In the genomic region with DNA sequence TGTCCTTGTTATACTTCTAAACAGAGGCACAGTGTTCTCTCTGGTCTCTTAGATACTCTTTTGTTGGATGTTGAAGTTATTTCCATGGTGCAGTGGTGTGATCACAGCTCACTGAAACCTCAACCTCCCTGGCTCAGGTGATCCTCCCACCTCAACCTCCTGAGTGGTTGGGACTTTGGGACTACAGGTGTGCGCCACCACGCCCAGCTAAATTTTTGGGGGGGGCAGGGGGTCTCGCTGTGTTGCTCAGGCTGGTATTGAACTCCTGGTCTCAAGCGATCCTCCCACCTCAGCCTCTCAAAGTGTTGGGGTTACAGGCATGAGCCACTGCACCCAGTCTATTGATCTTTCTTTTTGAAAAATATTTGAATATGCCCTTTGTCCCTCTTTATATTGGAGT, we compare ENCODE assay signal across 18 cellular contexts. TPM values are rescaled to one million over a fixed set of nuclear protein-coding genes. Genes with fewer than 3 reads are reported as not detected.
DNase-seq lines count a peak whose midpoint lies in the region; ATAC-seq, FAIRE-seq and TF ChIP-seq lines count a peak whose summit lies in the region.
"Had no signal": no experiment of that assay in that cellular context is flagged by ENCODE, and none has a peak within 500 bp of the region (broad histone marks: within the 10 kb centered on the region; RNA-seq: fewer than 3 reads in every experiment).

No MANE protein-coding gene starts in this region.

- H3K4me3 Mint-ChIP-seq in endodermal cell = no peak overlapping the region
- H3K4me3 Mint-ChIP-seq in osteocyte (ENCODE audit: unreplicated experiment) = no peak overlapping the region
- H3K4me3 Mint-ChIP-seq: CD14-positive monocyte; CD8-positive, alpha-beta T cell; GM23338; H9; IgD-negative memory B cell had no signal

- no peak for TF ChIP-seq CTCF in K562 (IDR thresholded peaks at IDR 0.05 in 2 of 3, conservative IDR thresholded peaks at IDR 0.05 in 1 of 3; ENCODE audit: insufficient read depth in 2 of 3, low read depth in 1 of 3, low read length in 3 of 3)
- no peak for TF ChIP-seq CTCF in endodermal cell (conservative IDR thresholded peaks at IDR 0.05)
- no peak for TF ChIP-seq CTCF in osteocyte (IDR thresholded peaks at IDR 0.05)

- H3K4me3 ChIP-seq in K562 = no peak overlapping the region
- no peak overlapping the region for H3K4me3 ChIP-seq in endodermal cell (ENCODE audit: low read length)
- H3K4me3 ChIP-seq: A549, GM23338 had no signal

- intact Hi-C loops in K562 (cut with micrococcal nuclease) = no loop called here

- H4K20me1 ChIP-seq in K562 (replicated peaks; ENCODE audit: control insufficient read depth, insufficient read depth, low read length) = no peaks in the 10 kb centered on the region

- DNase-seq in K562 (ENCODE audit: extremely low read depth in 1 of 4, low spot score in 3 of 4) (no peak), endodermal cell (peak; percentile 20), osteocyte (ENCODE audit: extremely low spot score, unreplicated experiment) (peak; percentile 56), urothelium cell line (ENCODE audit: low spot score) (no peak), COLO668 (lab: John Stamatoyannopoulos, UW; ENCODE audit: unreplicated experiment) (no peak)
- DNase-seq in stimulated activated CD8-positive, alpha-beta memory T cell treated with anti-CD3 and anti-CD28 coated beads, Interleukin-4, amount 100 ng/mL, for 48 hours = no peak
- DNase-seq: BE2C; Caco-2; CD8-positive, alpha-beta T cell; DND-41; GDM1; H9 had no signal

- CTCF ChIA-PET in K562 (lab: Yijun Ruan, JAX; ENCODE audit: low intra/inter-chr PET ratio) = no interaction called here

- 73% methylated on average over 4 of the region's 4 CpGs for WGBS in K562 (ENCODE audit: insufficient coverage, low coverage, missing lambda C conversion rate)
- WGBS in endodermal cell (ENCODE audit: insufficient coverage in 1 of 2, insufficient read length in 1 of 2), 2 experiments = 85% methylated on average over 4 of the region's 4 CpGs; no CpG with 5 or more reads in 1 of the 2 experiments

- H3K4me2 ChIP-seq in K562 (ENCODE audit: insufficient read depth, low read length) = no peak overlapping the region
- H3K4me2 ChIP-seq: A549, GM23338 had no signal

- TF ChIP-seq EP300 in K562 (IDR thresholded peaks at IDR 0.05; ENCODE audit: low read length) = no peak

- H3K27ac ChIP-seq in K562 (ENCODE audit: extremely low read depth, low read depth, low read length) (no peak overlapping the region), endodermal cell (ENCODE audit: low read depth, low read length) (no peak overlapping the region)
- H3K27ac ChIP-seq: A549 had no signal

- H3K79me2 ChIP-seq in K562 (ENCODE audit: control insufficient read depth, insufficient read depth, low read length) = no peaks in the 10 kb centered on the region

- no TSS peak for BruUV-seq in K562 (replicated peaks; lab: Mats Ljungman, UMichigan)

- TF ChIP-seq RAD21 in K562 (CRISPR knock-in tag; conservative IDR thresholded peaks at IDR 0.05 in 1 of 2, IDR thresholded peaks at IDR 0.05 in 1 of 2) = no peak

- no peaks in the 10 kb centered on the region for H3K4me1 Mint-ChIP-seq in endodermal cell
- H3K4me1 Mint-ChIP-seq in osteocyte (ENCODE audit: unreplicated experiment) = peaks cover 8% of the 10 kb centered on the region

- H3K36me3 ChIP-seq in K562 (ENCODE audit: control insufficient read depth, insufficient read depth, low read length) (peaks cover 35% of the 10 kb centered on the region; the same call in 2 of the 3 replicates), endodermal cell (ENCODE audit: control insufficient read depth, insufficient read depth, low read length) (peaks cover 20% of the 10 kb centered on the region)

- H3K27me3 ChIP-seq in K562 (ENCODE audit: control insufficient read depth in 2 of 2, insufficient read depth in 2 of 2, low read length in 2 of 2) = no peaks in the 10 kb centered on the region
- no peaks in the 10 kb centered on the region for H3K27me3 ChIP-seq in endodermal cell (ENCODE audit: control insufficient read depth, insufficient read depth, low read length, poor library complexity, severe bottlenecking)
- H3K27me3 ChIP-seq: BE2C had no signal

- ATAC-seq in K562 (no peak), HG02885 (IDR thresholded peaks at IDR 0.05; ENCODE audit: poor library complexity, unreplicated experiment) (no peak)
- ATAC-seq: A549; CD8-positive, alpha-beta T cell; GM23338 had no signal

- POLR2A ChIA-PET in K562 (lab: Yijun Ruan, JAX) = interaction anchor here (0.6 to 8.9 kb wide), 7 partner anchors 10 to 677 kb away, joined by 3 to 84 read pairs (median 4); a partner anchor contains a TSS

- no peak overlapping the region for H3K9ac ChIP-seq in K562 (ENCODE audit: insufficient read depth in 1 of 2, low read depth in 2 of 2, low read length in 2 of 2)
- H3K9ac ChIP-seq in endodermal cell (ENCODE audit: extremely low read depth, low read length, poor library complexity, severe bottlenecking) = no peak overlapping the region

- H3K4me1 ChIP-seq in K562 (replicated peaks in 1 of 2; ENCODE audit: control insufficient read depth in 2 of 2, insufficient read depth in 2 of 2, low read length in 2 of 2) (peaks cover 8 to 9% of the 10 kb centered on the region in 2 experiments), endodermal cell (ENCODE audit: control insufficient read depth, insufficient read depth, low read length) (no peaks in the 10 kb centered on the region)
- H3K4me1 ChIP-seq: A549, BE2C, Caco-2 had no signal

- H3K27me3 Mint-ChIP-seq in endodermal cell (ENCODE audit: insufficient read depth) (no peaks in the 10 kb centered on the region), osteocyte (ENCODE audit: unreplicated experiment) (no peaks in the 10 kb centered on the region)
- H3K27me3 Mint-ChIP-seq: IgD-negative memory B cell had no signal

- H3K9me3 ChIP-seq in K562 (replicated peaks; ENCODE audit: control insufficient read depth, insufficient read depth, low read depth, low read length) (no peaks in the 10 kb centered on the region), endodermal cell (ENCODE audit: control insufficient read depth, low read length) (no peaks in the 10 kb centered on the region)
- H3K9me3 ChIP-seq: A549, BE2C, Caco-2 had no signal

- H3K9me1 ChIP-seq in K562 (ENCODE audit: control insufficient read depth, insufficient read depth, low read length) = peaks cover 3% of the 10 kb centered on the region

- no peak overlapping the region for H2AFZ ChIP-seq in K562 (ENCODE audit: low read depth, low read length)
- H2AFZ ChIP-seq: GM23338 had no signal

- H3K9me3 Mint-ChIP-seq in endodermal cell (no peaks in the 10 kb centered on the region), osteocyte (ENCODE audit: unreplicated experiment) (no peaks in the 10 kb centered on the region)
- H3K9me3 Mint-ChIP-seq: CD8-positive, alpha-beta T cell; GM23338; H9; IgD-negative memory B cell had no signal

- H3K27ac Mint-ChIP-seq in endodermal cell (no peak overlapping the region), osteocyte (ENCODE audit: unreplicated experiment) (no peak overlapping the region)
- H3K27ac Mint-ChIP-seq: CD14-positive monocyte; CD8-positive, alpha-beta T cell; GM23338; H9; IgD-negative memory B cell had no signal

- in situ Hi-C loops in K562 (cut with MboI) = loop anchor here (25.0 kb wide), 2 partner anchors 278 to 1872 kb away; a partner anchor contains a TSS

- H3K36me3 Mint-ChIP-seq in endodermal cell (ENCODE audit: low read depth) (peaks cover 35% of the 10 kb centered on the region), osteocyte (ENCODE audit: unreplicated experiment) (peaks cover 14% of the 10 kb centered on the region)

- no peak for TF ChIP-seq POLR2A in K562 (conservative IDR thresholded peaks at IDR 0.05)

- FAIRE-seq in K562 (lab: Jason Lieb, UNC) = no peak
- FAIRE-seq in urothelium cell line (lab: Jason Lieb, UNC) = peak; percentile 50
- FAIRE-seq: A549, GM12892 had no signal

RNA-seq across cellular contexts. Expression of a gene that starts 14.9 kb away (rescaled TPM):
- total RNA-seq in K562 (2011; cell fraction: chromatin; rRNA removed; ENCODE audit: low replicate concordance) = 36.8 and 68.2 TPM in 2 replicates
- 55.4 and 63.2 TPM in 2 replicates for total RNA-seq in K562 (2011; cell fraction: nucleolus; rRNA removed)
- 50.2 and 53.7 TPM in 2 replicates for total RNA-seq in K562 (2011; cell fraction: nucleoplasm; rRNA removed)
- total RNA-seq in K562 (2014; rRNA removed) = 49.2 and 56.7 TPM in 2 replicates
- total RNA-seq in K562 (2014; rRNA removed; fragmentation: Illumina TruSeq; extraction: Trizol) = 17.4 and 20.5 TPM in 2 replicates
- total RNA-seq in K562 (2015; rRNA removed; fragmentation: Illumina TruSeq; extraction: Trizol) = 31.5 and 32.5 TPM in 2 replicates
- 53.5 and 55.7 TPM in 2 replicates for total RNA-seq in K562 (2021)
- polyA plus RNA-seq in K562 (2011; rRNA removed) = 33.8 and 49.7 TPM in 2 replicates
- polyA plus RNA-seq in K562 (2011; cell fraction: cytosol; rRNA removed) = 56.9 and 67.4 TPM in 2 replicates
- 42.8 and 56.1 TPM in 2 replicates for polyA plus RNA-seq in K562 (2011; cell fraction: nucleus; rRNA removed)
- polyA plus RNA-seq in K562 (2012) = 31.5 and 39.9 TPM in 2 replicates
- polyA plus RNA-seq in K562 (2014; fragmentation: Illumina TruSeq; extraction: Trizol) = 22.8 and 24.5 TPM in 2 replicates
- polyA plus RNA-seq in K562 (2014; fragmentation: Nextera tagmentation; extraction: Ambion mirVana) = 1 to 10 TPM; 2.4 to 3.7 TPM
- 37.1 and 62.8 TPM in 2 replicates for polyA plus RNA-seq in K562 (2014; rRNA removed)
- polyA minus RNA-seq in K562 (2011; rRNA and poly(A)+ RNA removed) = 32.6 and 33.0 TPM in 2 replicates
- 39.3 and 58.2 TPM in 2 replicates for polyA minus RNA-seq in K562 (2011; cell fraction: cytosol; rRNA and poly(A)+ RNA removed)
- polyA minus RNA-seq in K562 (2011; cell fraction: nucleus; rRNA and poly(A)+ RNA removed) = 23.6 and 28.3 TPM in 2 replicates
- total RNA-seq in endodermal cell = 10 to 100 TPM; 36.9 to 41.7 TPM
- 31.7 TPM for polyA plus RNA-seq in endodermal cell (2013, experiment 1 of 2)
- polyA plus RNA-seq in endodermal cell (2013, experiment 2 of 2) = 28.7 TPM
- 19.6 and 20.4 TPM in 2 replicates for total RNA-seq in osteocyte

RNA-seq across cellular contexts. Expression of a gene that starts 28.7 kb away (rescaled TPM):
- total RNA-seq in K562 (2011; cell fraction: chromatin; rRNA removed; ENCODE audit: low replicate concordance) = 0.65 TPM in 1 of 2 replicates, not detected in the other
- total RNA-seq in K562 (2011; cell fraction: nucleolus; rRNA removed) = 0.50 and 0.92 TPM in 2 replicates
- total RNA-seq in K562 (2011; cell fraction: nucleoplasm; rRNA removed) = 0.15 TPM in 2 replicates
- 0.20 and 0.32 TPM in 2 replicates for total RNA-seq in K562 (2014; rRNA removed)
- total RNA-seq in K562 (2014; rRNA removed; fragmentation: Illumina TruSeq; extraction: Trizol) = not detected in 2 replicates
- not detected in 2 replicates for total RNA-seq in K562 (2015; rRNA removed; fragmentation: Illumina TruSeq; extraction: Trizol)
- total RNA-seq in K562 (2021) = 0.13 and 0.29 TPM in 2 replicates
- 0.06 and 0.26 TPM in 2 replicates for polyA plus RNA-seq in K562 (2011; rRNA removed)
- 0.15 and 0.25 TPM in 2 replicates for polyA plus RNA-seq in K562 (2011; cell fraction: cytosol; rRNA removed)
- polyA plus RNA-seq in K562 (2011; cell fraction: nucleus; rRNA removed) = 0.61 and 0.65 TPM in 2 replicates
- polyA plus RNA-seq in K562 (2012) = 0.21 and 1.3 TPM in 2 replicates
- not detected in 2 replicates for polyA plus RNA-seq in K562 (2014; fragmentation: Illumina TruSeq; extraction: Trizol)
- not detected for polyA plus RNA-seq in K562 (2014; fragmentation: Nextera tagmentation; extraction: Ambion mirVana)
- polyA plus RNA-seq in K562 (2014; rRNA removed) = 0.13 and 0.23 TPM in 2 replicates
- polyA minus RNA-seq in K562 (2011; rRNA and poly(A)+ RNA removed) = not detected in 2 replicates
- not detected in 2 replicates for polyA minus RNA-seq in K562 (2011; cell fraction: cytosol; rRNA and poly(A)+ RNA removed)
- 0.22 and 0.27 TPM in 2 replicates for polyA minus RNA-seq in K562 (2011; cell fraction: nucleus; rRNA and poly(A)+ RNA removed)
- total RNA-seq in endodermal cell = 10 to 100 TPM; 19.8 to 20.3 TPM
- polyA plus RNA-seq in endodermal cell (2013, experiment 1 of 2) = 11.9 TPM
- polyA plus RNA-seq in endodermal cell (2013, experiment 2 of 2) = 12.5 TPM
- total RNA-seq in osteocyte = 48.4 and 50.8 TPM in 2 replicates

Comparison
In these comparisons a context has a peak if more than half of its experiments do, and no peak if none do; other contexts are left out.
1. DNase-seq: peak in endodermal cell (single experiment) and osteocyte (single experiment); none in K562 (0 of 4), urothelium cell line (single experiment), stimulated activated CD8-positive, alpha-beta memory T cell treated with anti-CD3 and anti-CD28 coated beads, Interleukin-4, amount 100 ng/mL, for 48 hours (single experiment) and COLO668 (single experiment).
2. RNA of a gene that starts 28.7 kb away (total RNA-seq): 48.4 to 50.8 TPM in osteocyte and 19.8 to 20.3 TPM in endodermal cell; 0.13 to 0.92 TPM in K562; every median in the first group is over 10 times any median in the second.